8 cellular contexts compared by ENCODE assay signal in the genomic region with DNA sequence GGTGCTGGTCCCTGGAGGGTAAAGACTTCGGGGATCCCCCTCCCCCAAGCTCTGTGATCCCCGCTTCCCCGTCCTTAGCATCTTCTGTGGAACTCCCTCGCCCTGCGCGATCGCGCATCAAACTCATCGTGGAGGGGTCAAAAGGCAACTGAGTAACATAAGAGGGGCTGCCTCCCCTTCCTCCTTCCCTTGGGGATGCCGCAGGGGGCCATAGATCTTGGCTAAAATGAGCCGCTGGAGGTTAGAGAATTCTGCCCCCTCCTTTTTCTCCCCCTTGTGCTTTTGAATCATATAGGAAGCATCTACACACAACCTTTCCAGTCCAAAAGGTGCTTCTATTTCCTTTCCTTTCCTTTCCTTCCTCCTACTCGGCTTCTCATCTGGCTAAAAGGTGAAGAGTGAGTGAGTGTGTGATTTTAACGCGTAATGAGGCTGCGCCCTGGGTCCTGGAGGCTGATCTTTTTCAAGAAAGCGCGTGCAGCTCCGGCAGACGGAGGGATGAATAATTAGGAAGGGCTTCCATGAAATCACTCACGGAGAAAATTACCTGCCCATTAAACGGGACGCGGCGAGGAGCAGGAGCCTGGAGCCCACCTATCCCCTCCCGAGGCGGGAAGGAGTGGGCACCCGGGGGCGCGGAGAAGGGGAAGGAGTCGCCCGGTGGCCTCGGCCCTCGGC. TPM values are rescaled to one million over a fixed set of nuclear protein-coding genes. Genes with fewer than 3 reads are reported as not detected.
DNase-seq lines count a peak whose midpoint lies in the region; ATAC-seq and TF ChIP-seq lines count a peak whose summit lies in the region.

No MANE protein-coding gene starts in this region.

- intact Hi-C loops in ascending aorta (cut with DNase I), result loop anchor here (1.0 to 2.0 kb wide), 2 partner anchors 216 to 1606 kb away; no protein-coding TSS in a partner anchor
- intact Hi-C loops in spleen (cut with DNase I; ENCODE audit: low total_unique reads), result loop anchor here (10.0 kb wide), 1 partner anchor 216 kb away; no protein-coding TSS in a partner anchor

- DNase-seq in HS-5 (ENCODE audit: low read depth) (peak; percentile 13), ascending aorta (ENCODE audit: low spot score in 2 of 2) (no peak), spleen (no peak), HT-29 (ENCODE audit: low spot score) (no peak)

- WGBS in spleen, 5 donors, result 2 to 13% (median 6%) methylated on average over 29 to 33 of the region's 33 CpGs

- H3K4me1 ChIP-seq in ascending aorta, result no peaks in the 10 kb centered on the region
- H3K4me1 ChIP-seq in spleen, result peaks cover 0 to 16% (median 2%) of the 10 kb centered on the region in 6 donors

- H3K9me3 ChIP-seq in ascending aorta (no peaks in the 10 kb centered on the region), iPS-18c (ENCODE audit: control insufficient read depth, insufficient read depth, low read length) (no peaks in the 10 kb centered on the region), spleen (no peaks in the 10 kb centered on the region)

- no peak for TF ChIP-seq CTCF in ascending aorta (IDR thresholded peaks at IDR 0.05)
- no peak for TF ChIP-seq CTCF in spleen (IDR thresholded peaks at IDR 0.05 in 8 of 11, conservative IDR thresholded peaks at IDR 0.05 in 3 of 11)

- H3K36me3 ChIP-seq in ascending aorta (no peaks in the 10 kb centered on the region), spleen (no peaks in the 10 kb centered on the region)

- H3K27ac ChIP-seq in ascending aorta (peak overlapping the region; percentile 63 to 73), spleen (peak overlapping the region in 7 of 8 donors; percentile 27 to 62 (median 44))

- TF ChIP-seq POLR2A in spleen (IDR thresholded peaks at IDR 0.05), result no peak

- no peak for ATAC-seq in HG03378 (IDR thresholded peaks at IDR 0.05; ENCODE audit: unreplicated experiment)
- no peak for ATAC-seq in HG02885 (IDR thresholded peaks at IDR 0.05; ENCODE audit: poor library complexity, unreplicated experiment)
- ATAC-seq in GM19467 (IDR thresholded peaks at IDR 0.05; ENCODE audit: unreplicated experiment), result no peak

- peak overlapping the region; percentile 63 to 82 for H3K4me3 ChIP-seq in ascending aorta
- peak overlapping the region; percentile 73 for H3K4me3 ChIP-seq in iPS-18c (ENCODE audit: insufficient read depth, low read depth, low read length)
- H3K4me3 ChIP-seq in spleen, result peak overlapping the region; percentile 18 to 67 (median 43)

- H3K27me3 ChIP-seq in ascending aorta (no peaks in the 10 kb centered on the region), spleen (replicated peaks in 1 of 7) (peaks cover 0 to 52% (median 13%) of the 10 kb centered on the region in 7 donors)

RNA-seq across cellular contexts. Expression of a gene that starts 0.8 kb away (rescaled TPM):
- total RNA-seq in ascending aorta (2.9 TPM), spleen (10 to 100 TPM in 3 of 7 donors, 1 to 10 TPM in 4; 3.9 to 14.8 (median 6.4) TPM)
- 1 to 10 TPM in 1 of 3 donors, under 1 TPM in 2; 0.41 to 1.4 (median 0.83) TPM for polyA plus RNA-seq in spleen
- total RNA-seq in HT-29 (2014; rRNA removed; shearing (Covaris generic)), result 0.55 and 2.8 TPM in 2 replicates
